Comparison of ENCODE assay signal across 2 cellular contexts in the genomic region with DNA sequence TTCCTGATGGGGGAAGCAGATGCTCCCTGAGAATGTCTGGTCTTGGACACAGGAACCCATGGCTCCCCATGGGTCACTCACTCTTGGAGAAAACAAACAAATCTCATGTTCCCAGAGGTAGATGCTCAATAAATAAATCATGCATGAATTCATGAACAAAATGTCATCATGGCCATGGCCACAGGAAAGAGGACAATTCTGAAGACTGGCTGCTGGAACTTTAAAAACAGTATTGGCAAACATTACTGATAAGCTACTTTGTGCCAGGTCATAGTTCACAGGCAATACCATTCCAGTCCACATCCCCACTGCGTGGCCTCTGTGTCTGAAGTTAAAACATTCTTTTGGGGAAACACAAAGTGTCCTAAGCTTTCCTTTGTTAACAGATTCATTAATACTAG.
TF ChIP-seq lines count a peak whose summit lies in the region.

No MANE protein-coding gene starts in this region.

TF ChIP-seq in K562, 482 proteins besides CTCF, POLR2A, EP300 and RAD21:
- TF ChIP-seq ZNF121 (CRISPR knock-in tag; conservative IDR thresholded peaks at IDR 0.05) (no peak), PBX2 (CRISPR knock-in tag; IDR thresholded peaks at IDR 0.05; ENCODE audit: low read depth) (no peak), PBX2 (tag; conservative IDR thresholded peaks at IDR 0.05; ENCODE audit: low read depth) (no peak), HOXB6 (CRISPR knock-in tag; IDR thresholded peaks at IDR 0.05; ENCODE audit: borderline replicate concordance) (no peak), NR2C1 (IDR thresholded peaks at IDR 0.05) (peak; percentile 23; the same call in 1 of the 2 replicates), NR2C1 (tag; IDR thresholded peaks at IDR 0.05) (0 out of 2 replicates have a peak, but pooled peaks have one; percentile 13), NR2C2 (CRISPR knock-in tag; IDR thresholded peaks at IDR 0.05) (no peak), NR2C2 (tag; IDR thresholded peaks at IDR 0.05) (peak; percentile 35; the same call in 1 of the 2 replicates), IRF9 (tag; IDR thresholded peaks at IDR 0.05) (no peak), ZNF174 (CRISPR knock-in tag; IDR thresholded peaks at IDR 0.05) (no peak)
- TF ChIP-seq, protein P1, sequence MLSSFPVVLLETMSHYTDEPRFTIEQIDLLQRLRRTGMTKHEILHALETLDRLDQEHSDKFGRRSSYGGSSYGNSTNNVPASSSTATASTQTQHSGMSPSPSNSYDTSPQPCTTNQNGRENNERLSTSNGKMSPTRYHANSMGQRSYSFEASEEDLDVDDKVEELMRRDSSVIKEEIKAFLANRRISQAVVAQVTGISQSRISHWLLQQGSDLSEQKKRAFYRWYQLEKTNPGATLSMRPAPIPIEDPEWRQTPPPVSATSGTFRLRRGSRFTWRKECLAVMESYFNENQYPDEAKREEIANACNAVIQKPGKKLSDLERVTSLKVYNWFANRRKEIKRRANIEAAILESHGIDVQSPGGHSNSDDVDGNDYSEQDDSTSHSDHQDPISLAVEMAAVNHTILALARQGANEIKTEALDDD (IDR thresholded peaks at IDR 0.05): peak; percentile 37; the same call in 1 of the 2 replicates

TF ChIP-seq in HepG2, 621 proteins besides CTCF, POLR2A, EP300 and RAD21 (continues in another document):
- TF ChIP-seq NR2F1 (CRISPR knock-in tag; IDR thresholded peaks at IDR 0.05) (peak; percentile 37 to 52; a peak in 2 of 4 replicates), ZFP82 (CRISPR knock-in tag; IDR thresholded peaks at IDR 0.05; ENCODE audit: borderline replicate concordance) (no peak), ZFP41 (CRISPR knock-in tag; IDR thresholded peaks at IDR 0.05; ENCODE audit: borderline replicate concordance) (no peak), ZNF34 (CRISPR knock-in tag; IDR thresholded peaks at IDR 0.05; ENCODE audit: borderline replicate concordance) (0 out of 2 replicates have a peak, but pooled peaks have one; percentile 70), KMT2A (CRISPR knock-in tag; IDR thresholded peaks at IDR 0.05) (no peak), ZBTB39 (CRISPR knock-in tag; IDR thresholded peaks at IDR 0.05) (no peak), CAMTA2 (CRISPR knock-in tag; IDR thresholded peaks at IDR 0.05; ENCODE audit: borderline replicate concordance) (no peak), YEATS4 (CRISPR knock-in tag; IDR thresholded peaks at IDR 0.05; ENCODE audit: borderline replicate concordance) (peak; percentile 20; the same call in 1 of the 2 replicates), CENPX (CRISPR knock-in tag; IDR thresholded peaks at IDR 0.05) (no peak), ZNF503 (CRISPR knock-in tag; IDR thresholded peaks at IDR 0.05) (no peak), ZNF749 (CRISPR knock-in tag; IDR thresholded peaks at IDR 0.05; ENCODE audit: borderline replicate concordance) (no peak), HOXA3 (CRISPR knock-in tag; IDR thresholded peaks at IDR 0.05) (no peak), DZIP1 (CRISPR knock-in tag; IDR thresholded peaks at IDR 0.05) (no peak), PAX8 (CRISPR knock-in tag; IDR thresholded peaks at IDR 0.05; ENCODE audit: borderline replicate concordance) (no peak), KMT2B (CRISPR knock-in tag; IDR thresholded peaks at IDR 0.05) (no peak), HIVEP1 (CRISPR knock-in tag; IDR thresholded peaks at IDR 0.05) (no peak), SAFB2 (CRISPR knock-in tag; IDR thresholded peaks at IDR 0.05; ENCODE audit: borderline replicate concordance, low read depth) (no peak), ZNF841 (CRISPR knock-in tag; IDR thresholded peaks at IDR 0.05; ENCODE audit: borderline replicate concordance) (no peak), ZMYM3 (CRISPR knock-in tag; IDR thresholded peaks at IDR 0.05) (peak; percentile 74), SSRP1 (CRISPR knock-in tag; IDR thresholded peaks at IDR 0.05) (no peak; the same call in 1 of the 2 replicates), MEIS2 (CRISPR knock-in tag; IDR thresholded peaks at IDR 0.05) (no peak), SIN3B (IDR thresholded peaks at IDR 0.05; ENCODE audit: low read length) (no peak), GATAD1 (CRISPR knock-in tag; IDR thresholded peaks at IDR 0.05) (no peak), MBNL3 (CRISPR knock-in tag; conservative IDR thresholded peaks at IDR 0.05) (no peak), NFKB2 (CRISPR knock-in tag; IDR thresholded peaks at IDR 0.05; ENCODE audit: borderline replicate concordance) (no peak), ATF6 (CRISPR knock-in tag; conservative IDR thresholded peaks at IDR 0.05) (no peak), SP5 (CRISPR knock-in tag; IDR thresholded peaks at IDR 0.05; ENCODE audit: borderline replicate concordance, low read depth) (peak; percentile 39; the same call in 1 of the 2 replicates), ZBTB26 (CRISPR knock-in tag; IDR thresholded peaks at IDR 0.05; ENCODE audit: borderline replicate concordance) (no peak), POLR2G (IDR thresholded peaks at IDR 0.05; ENCODE audit: low read depth, low read length) (no peak)
- TF ChIP-seq, protein P2, sequence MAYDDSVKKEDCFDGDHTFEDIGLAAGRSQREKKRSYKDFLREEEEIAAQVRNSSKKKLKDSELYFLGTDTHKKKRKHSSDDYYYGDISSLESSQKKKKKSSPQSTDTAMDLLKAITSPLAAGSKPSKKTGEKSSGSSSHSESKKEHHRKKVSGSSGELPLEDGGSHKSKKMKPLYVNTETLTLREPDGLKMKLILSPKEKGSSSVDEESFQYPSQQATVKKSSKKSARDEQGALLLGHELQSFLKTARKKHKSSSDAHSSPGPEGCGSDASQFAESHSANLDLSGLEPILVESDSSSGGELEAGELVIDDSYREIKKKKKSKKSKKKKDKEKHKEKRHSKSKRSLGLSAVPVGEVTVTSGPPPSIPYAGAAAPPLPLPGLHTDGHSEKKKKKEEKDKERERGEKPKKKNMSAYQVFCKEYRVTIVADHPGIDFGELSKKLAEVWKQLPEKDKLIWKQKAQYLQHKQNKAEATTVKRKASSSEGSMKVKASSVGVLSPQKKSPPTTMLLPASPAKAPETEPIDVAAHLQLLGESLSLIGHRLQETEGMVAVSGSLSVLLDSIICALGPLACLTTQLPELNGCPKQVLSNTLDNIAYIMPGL (CRISPR knock-in tag; IDR thresholded peaks at IDR 0.05; ENCODE audit: borderline replicate concordance in 1 of 2, low read depth in 1 of 2): no peak
- TF ChIP-seq, protein P3, sequence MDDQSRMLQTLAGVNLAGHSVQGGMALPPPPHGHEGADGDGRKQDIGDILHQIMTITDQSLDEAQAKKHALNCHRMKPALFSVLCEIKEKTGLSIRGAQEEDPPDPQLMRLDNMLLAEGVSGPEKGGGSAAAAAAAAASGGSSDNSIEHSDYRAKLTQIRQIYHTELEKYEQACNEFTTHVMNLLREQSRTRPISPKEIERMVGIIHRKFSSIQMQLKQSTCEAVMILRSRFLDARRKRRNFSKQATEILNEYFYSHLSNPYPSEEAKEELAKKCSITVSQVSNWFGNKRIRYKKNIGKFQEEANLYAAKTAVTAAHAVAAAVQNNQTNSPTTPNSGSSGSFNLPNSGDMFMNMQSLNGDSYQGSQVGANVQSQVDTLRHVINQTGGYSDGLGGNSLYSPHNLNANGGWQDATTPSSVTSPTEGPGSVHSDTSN (CRISPR knock-in tag; IDR thresholded peaks at IDR 0.05; ENCODE audit: borderline replicate concordance): no peak
- TF ChIP-seq, protein P4, sequence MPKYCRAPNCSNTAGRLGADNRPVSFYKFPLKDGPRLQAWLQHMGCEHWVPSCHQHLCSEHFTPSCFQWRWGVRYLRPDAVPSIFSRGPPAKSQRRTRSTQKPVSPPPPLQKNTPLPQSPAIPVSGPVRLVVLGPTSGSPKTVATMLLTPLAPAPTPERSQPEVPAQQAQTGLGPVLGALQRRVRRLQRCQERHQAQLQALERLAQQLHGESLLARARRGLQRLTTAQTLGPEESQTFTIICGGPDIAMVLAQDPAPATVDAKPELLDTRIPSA (CRISPR knock-in tag; IDR thresholded peaks at IDR 0.05; ENCODE audit: borderline replicate concordance): no peak
- TF ChIP-seq, protein P5, sequence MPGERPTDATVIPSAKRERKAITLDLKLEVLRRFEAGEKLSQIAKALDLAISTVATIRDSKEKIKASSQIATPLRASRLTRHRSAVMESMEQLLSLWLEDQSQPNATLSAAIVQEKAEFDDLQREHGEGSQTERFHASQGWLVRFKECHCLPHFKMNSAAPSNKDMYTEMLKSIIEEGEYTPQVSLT (CRISPR knock-in tag; IDR thresholded peaks at IDR 0.05; ENCODE audit: borderline replicate concordance, low read depth): no peak
- TF ChIP-seq, protein P6, sequence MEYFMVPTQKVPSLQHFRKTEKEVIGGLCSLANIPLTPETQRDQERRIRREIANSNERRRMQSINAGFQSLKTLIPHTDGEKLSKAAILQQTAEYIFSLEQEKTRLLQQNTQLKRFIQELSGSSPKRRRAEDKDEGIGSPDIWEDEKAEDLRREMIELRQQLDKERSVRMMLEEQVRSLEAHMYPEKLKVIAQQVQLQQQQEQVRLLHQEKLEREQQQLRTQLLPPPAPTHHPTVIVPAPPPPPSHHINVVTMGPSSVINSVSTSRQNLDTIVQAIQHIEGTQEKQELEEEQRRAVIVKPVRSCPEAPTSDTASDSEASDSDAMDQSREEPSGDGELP (IDR thresholded peaks at IDR 0.05; ENCODE audit: borderline replicate concordance, low read depth): no peak
- TF ChIP-seq, protein P7, sequence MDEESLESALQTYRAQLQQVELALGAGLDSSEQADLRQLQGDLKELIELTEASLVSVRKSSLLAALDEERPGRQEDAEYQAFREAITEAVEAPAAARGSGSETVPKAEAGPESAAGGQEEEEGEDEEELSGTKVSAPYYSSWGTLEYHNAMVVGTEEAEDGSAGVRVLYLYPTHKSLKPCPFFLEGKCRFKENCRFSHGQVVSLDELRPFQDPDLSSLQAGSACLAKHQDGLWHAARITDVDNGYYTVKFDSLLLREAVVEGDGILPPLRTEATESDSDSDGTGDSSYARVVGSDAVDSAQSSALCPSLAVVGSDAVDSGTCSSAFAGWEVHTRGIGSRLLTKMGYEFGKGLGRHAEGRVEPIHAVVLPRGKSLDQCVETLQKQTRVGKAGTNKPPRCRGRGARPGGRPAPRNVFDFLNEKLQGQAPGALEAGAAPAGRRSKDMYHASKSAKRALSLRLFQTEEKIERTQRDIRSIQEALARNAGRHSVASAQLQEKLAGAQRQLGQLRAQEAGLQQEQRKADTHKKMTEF (CRISPR knock-in tag; IDR thresholded peaks at IDR 0.05): peak; percentile 68; the same call in 1 of the 2 replicates
